In the genomic region with DNA sequence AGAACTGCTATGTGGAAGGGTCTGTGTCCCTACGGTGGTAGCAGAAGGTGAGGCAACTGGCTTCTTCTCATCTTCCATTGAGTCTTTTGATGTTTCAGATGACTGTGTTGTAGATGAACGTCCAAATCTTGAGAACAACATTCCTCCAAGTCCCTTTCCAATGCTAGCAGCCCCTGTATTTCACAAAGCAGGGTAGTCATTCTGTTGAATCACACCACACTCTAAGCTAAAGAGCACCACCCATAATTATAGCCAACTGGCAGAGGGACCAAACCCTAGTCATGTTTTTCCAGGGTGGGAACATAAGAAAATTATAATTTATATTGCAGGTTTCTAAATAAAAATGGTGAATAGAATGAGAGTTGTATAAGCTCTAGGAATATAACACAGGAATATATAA, we compare ENCODE assay signal across 15 cellular contexts.
DNase-seq lines count a peak whose midpoint lies in the region; ATAC-seq and TF ChIP-seq lines count a peak whose summit lies in the region.
"Had no signal": no experiment of that assay in that cellular context is flagged by ENCODE, and none has a peak within 500 bp of the region (broad histone marks: within the 10 kb centered on the region; RNA-seq: fewer than 3 reads in every experiment).

No MANE protein-coding gene starts in this region.

- no peaks in the 10 kb centered on the region for H3K9me3 Mint-ChIP-seq in activated T-helper 2 cell treated with anti-CD3 and anti-CD28 coated beads, Interferon-gamma antibody, Interleukin-2, Interleukin-4, amounts not matched to agents 10 μg/mL and 5 μg/mL and 100 μg/mL, durations not matched to agents 14 hours and 24 hours and 36 hours
- no peaks in the 10 kb centered on the region for H3K9me3 Mint-ChIP-seq in activated T-cell treated with anti-CD3 and anti-CD28 coated beads, Interleukin-2, amount 50 U/mL, for 24 hours
- H3K9me3 Mint-ChIP-seq: activated CD4-positive, alpha-beta T cell treated with anti-CD3 and anti-CD28 coated beads, Interleukin-2, amount 10 ng/mL, durations not matched to agents 7 days and 5 days; activated naive CD4-positive, alpha-beta T cell treated with anti-CD3 and anti-CD28 coated beads, Interleukin-2, amount 50 U/mL, for 72 hours; neural progenitor cell had no signal

- peaks cover 3% of the 10 kb centered on the region for H3K4me1 ChIP-seq in IMR-90 (ENCODE audit: control insufficient read depth, insufficient read depth, low read length)
- H3K4me1 ChIP-seq in esophagus muscularis mucosa, result peaks cover 0 to 41% (median 40%) of the 10 kb centered on the region in 4 donors
- H3K4me1 ChIP-seq in osteoblast (ENCODE audit: insufficient read depth, low read length), result peaks cover 13% of the 10 kb centered on the region
- H3K4me1 ChIP-seq: Caco-2, neural progenitor cell had no signal

- BruUV-seq in IMR-90 (replicated peaks; lab: Mats Ljungman, UMichigan), result no TSS peak

- peak overlapping the region; percentile 40; the same call in 1 of the 2 replicates for H3K9ac ChIP-seq in IMR-90 (ENCODE audit: low read depth, low read length)
- H3K9ac ChIP-seq: neural progenitor cell had no signal

- no peaks in the 10 kb centered on the region for H4K20me1 ChIP-seq in IMR-90 (ENCODE audit: insufficient read depth, low read length)
- H4K20me1 ChIP-seq in osteoblast (ENCODE audit: insufficient read depth, low read length), result no peaks in the 10 kb centered on the region

- peak overlapping the region; percentile 45 for H2BK120ac ChIP-seq in IMR-90 (ENCODE audit: low read depth, low read length)

- TF ChIP-seq POLR2A in IMR-90 (IDR thresholded peaks at IDR 0.05; ENCODE audit: low read depth, low read length) (no peak), esophagus muscularis mucosa (IDR thresholded peaks at IDR 0.05; ENCODE audit: low read depth) (no peak)

- H3K18ac ChIP-seq in IMR-90 (ENCODE audit: low read depth, low read length), result peak overlapping the region; percentile 81; the same call in 1 of the 2 replicates

- H3K9me3 ChIP-seq in IMR-90 (ENCODE audit: control insufficient read depth, insufficient read depth, low read length) (no peaks in the 10 kb centered on the region), esophagus muscularis mucosa (no peaks in the 10 kb centered on the region), osteoblast (ENCODE audit: low read depth, low read length) (no peaks in the 10 kb centered on the region)
- H3K9me3 ChIP-seq: Caco-2 had no signal

- no peak overlapping the region for H3K56ac ChIP-seq in IMR-90 (ENCODE audit: extremely low read depth, insufficient read depth, low read length)

- peaks cover 9% of the 10 kb centered on the region for H3K4me1 Mint-ChIP-seq in activated T-helper 2 cell treated with anti-CD3 and anti-CD28 coated beads, Interferon-gamma antibody, Interleukin-2, Interleukin-4, amounts not matched to agents 10 μg/mL and 5 μg/mL and 100 μg/mL, durations not matched to agents 14 hours and 24 hours and 36 hours (ENCODE audit: low read depth)
- H3K4me1 Mint-ChIP-seq in activated T-cell treated with anti-CD3 and anti-CD28 coated beads, Interleukin-2, amount 50 U/mL, for 24 hours (ENCODE audit: low read depth), result peaks cover 2% of the 10 kb centered on the region
- H3K4me1 Mint-ChIP-seq: neural progenitor cell had no signal

- no CpG with 5 or more reads among the region's 2 CpGs for WGBS in IMR-90 (ENCODE audit: extremely low coverage in 2 of 2, insufficient read length in 1 of 2), 2 experiments
- 63% methylated on average over 2 of the region's 2 CpGs for WGBS in esophagus muscularis mucosa

- in situ Hi-C loops in IMR-90 (cut with MboI; ENCODE audit: low sequenced_read_pairs), result no loop called here

- H3K4me3 Mint-ChIP-seq in activated T-helper 2 cell treated with anti-CD3 and anti-CD28 coated beads, Interferon-gamma antibody, Interleukin-2, Interleukin-4, amounts not matched to agents 10 μg/mL and 5 μg/mL and 100 μg/mL, durations not matched to agents 14 hours and 24 hours and 36 hours (ENCODE audit: low read depth), result no peak overlapping the region
- no peak overlapping the region for H3K4me3 Mint-ChIP-seq in activated T-cell treated with anti-CD3 and anti-CD28 coated beads, Interleukin-2, amount 50 U/mL, for 24 hours
- H3K4me3 Mint-ChIP-seq: activated CD4-positive, alpha-beta T cell treated with anti-CD3 and anti-CD28 coated beads, Interleukin-2, amount 10 ng/mL, durations not matched to agents 7 days and 5 days; neural progenitor cell had no signal

- peak overlapping the region; percentile 23; the same call in 1 of the 2 replicates for H3K14ac ChIP-seq in IMR-90 (replicated peaks; ENCODE audit: low read depth, low read length)

- H3K36me3 Mint-ChIP-seq in activated T-helper 2 cell treated with anti-CD3 and anti-CD28 coated beads, Interferon-gamma antibody, Interleukin-2, Interleukin-4, amounts not matched to agents 10 μg/mL and 5 μg/mL and 100 μg/mL, durations not matched to agents 14 hours and 24 hours and 36 hours (ENCODE audit: low read depth), result peaks cover 46% of the 10 kb centered on the region
- H3K36me3 Mint-ChIP-seq in activated T-cell treated with anti-CD3 and anti-CD28 coated beads, Interleukin-2, amount 50 U/mL, for 24 hours (ENCODE audit: low read depth), result peaks cover 72% of the 10 kb centered on the region

- TF ChIP-seq EP300 in esophagus muscularis mucosa (IDR thresholded peaks at IDR 0.05), result no peak

- DNase-seq in AG20443 (ENCODE audit: low spot score) (peak; percentile 74), IMR-90 (peak; percentile 67), esophagus muscularis mucosa (ENCODE audit: extremely low spot score) (no peak), osteoblast (ENCODE audit: insufficient read length, low spot score, missing footprints) (peak; percentile 58), GM19240 (ENCODE audit: insufficient read length, low spot score) (no peak)
- DNase-seq in activated T-helper 2 cell treated with anti-CD3 and anti-CD28 coated beads, Interferon-gamma antibody, Interleukin-2, Interleukin-4, amounts not matched to agents 10 μg/mL and 5 μg/mL and 100 μg/mL, durations not matched to agents 14 hours and 24 hours and 36 hours (ENCODE audit: low spot score), result no peak
- no peak for DNase-seq in activated T-cell treated with anti-CD3 and anti-CD28 coated beads, Interleukin-2, amount 50 U/mL, for 24 hours
- DNase-seq: activated T-cell treated with anti-CD3 and anti-CD28 coated beads for 4 hours, GF-D8 had no signal

- H3K27ac ChIP-seq in IMR-90 (ENCODE audit: insufficient read depth, low read length) (peak overlapping the region; percentile 41; the same call in 1 of the 2 replicates), esophagus muscularis mucosa (replicated peaks in 1 of 4) (peak overlapping the region in 3 of 4 donors; percentile 27 to 52 (median 48)), osteoblast (ENCODE audit: low read depth, low read length) (peak overlapping the region; percentile 75)
- H3K27ac ChIP-seq: neural progenitor cell, SK-N-MC had no signal

- H2AK5ac ChIP-seq in IMR-90 (ENCODE audit: low read depth, low read length), result peak overlapping the region; percentile 89; the same call in 1 of the 2 replicates

- H3K9me1 ChIP-seq in IMR-90 (ENCODE audit: insufficient read depth, low read length), result no peaks in the 10 kb centered on the region

- H3K36me3 ChIP-seq in IMR-90 (ENCODE audit: control insufficient read depth, insufficient read depth, low read length), result peaks cover 2% of the 10 kb centered on the region; the same call in 1 of the 2 replicates
- peaks cover 0 to 4% (median 0%) of the 10 kb centered on the region in 4 donors for H3K36me3 ChIP-seq in esophagus muscularis mucosa
- no peaks in the 10 kb centered on the region for H3K36me3 ChIP-seq in osteoblast (ENCODE audit: insufficient read depth, low read length)
- H3K36me3 ChIP-seq: neural progenitor cell had no signal

- peak overlapping the region; percentile 33; the same call in 1 of the 2 replicates for H3K4me2 ChIP-seq in IMR-90 (ENCODE audit: low read depth, low read length)
- peak overlapping the region; percentile 66 for H3K4me2 ChIP-seq in osteoblast (ENCODE audit: insufficient read depth, low read length)
- H3K4me2 ChIP-seq: neural progenitor cell had no signal

- peak overlapping the region; percentile 27; the same call in 1 of the 2 replicates for H2BK20ac ChIP-seq in IMR-90 (ENCODE audit: low read depth, low read length)

- no peaks in the 10 kb centered on the region for H3K27me3 Mint-ChIP-seq in activated T-helper 2 cell treated with anti-CD3 and anti-CD28 coated beads, Interferon-gamma antibody, Interleukin-2, Interleukin-4, amounts not matched to agents 10 μg/mL and 5 μg/mL and 100 μg/mL, durations not matched to agents 14 hours and 24 hours and 36 hours (ENCODE audit: low read depth)
- H3K27me3 Mint-ChIP-seq in activated T-cell treated with anti-CD3 and anti-CD28 coated beads, Interleukin-2, amount 50 U/mL, for 24 hours, result no peaks in the 10 kb centered on the region
- H3K27me3 Mint-ChIP-seq: activated CD4-positive, alpha-beta T cell treated with anti-CD3 and anti-CD28 coated beads, Interleukin-2, amount 10 ng/mL, durations not matched to agents 7 days and 5 days had no signal

- TF ChIP-seq CTCF in IMR-90 (conservative IDR thresholded peaks at IDR 0.05; ENCODE audit: low read depth, low read length) (no peak), esophagus muscularis mucosa (IDR thresholded peaks at IDR 0.05) (no peak), osteoblast (IDR thresholded peaks at IDR 0.05; ENCODE audit: extremely low read depth, low read depth, low read length) (no peak)

- no peak overlapping the region for H3K4me3 ChIP-seq in IMR-90 (ENCODE audit: insufficient read depth, low read depth, low read length)
- H3K4me3 ChIP-seq in esophagus muscularis mucosa, result no peak overlapping the region
- H3K4me3 ChIP-seq in osteoblast (ENCODE audit: insufficient read depth, low read length), result no peak overlapping the region
- H3K4me3 ChIP-seq: neural progenitor cell, SK-N-MC had no signal

- peak overlapping the region in 1 of 2 experiments; percentile 62; a peak in 2 of 4 replicates for H4K8ac ChIP-seq in IMR-90 (ENCODE audit: low read depth in 2 of 2, low read length in 2 of 2)

- H3K23ac ChIP-seq in IMR-90 (ENCODE audit: low read depth, low read length), result peak overlapping the region; percentile 58; the same call in 1 of the 2 replicates

- peak overlapping the region; percentile 90; the same call in 2 of the 3 replicates for H2BK15ac ChIP-seq in IMR-90 (ENCODE audit: low read depth, low read length)

- peak overlapping the region; percentile 64 for H4K91ac ChIP-seq in IMR-90 (ENCODE audit: insufficient read depth, low read depth, low read length)

- CTCF ChIA-PET in IMR-90 (lab: Yijun Ruan, JAX), result interaction anchor here (0.6 kb wide), 2 partner anchors 127 to 240 kb away, joined by 3 read pairs; no protein-coding TSS in a partner anchor

- peak overlapping the region; percentile 76 for H2BK5ac ChIP-seq in IMR-90 (ENCODE audit: low read depth, low read length, poor library complexity, severe bottlenecking)

- ATAC-seq in IMR-90 (ENCODE audit: low read depth) (peak; percentile 71), HG03095 (IDR thresholded peaks at IDR 0.05; ENCODE audit: unreplicated experiment) (no peak)

- H3K27me3 ChIP-seq in IMR-90 (ENCODE audit: control insufficient read depth, insufficient read depth, low read length) (no peaks in the 10 kb centered on the region), esophagus muscularis mucosa (no peaks in the 10 kb centered on the region), osteoblast (ENCODE audit: insufficient read depth, low read length) (no peaks in the 10 kb centered on the region)
- H3K27me3 ChIP-seq: neural progenitor cell had no signal

- intact Hi-C loops in IMR-90 (cut with micrococcal nuclease) (loop anchor here (2.0 kb wide), 1 partner anchor 106 kb away; no protein-coding TSS in a partner anchor), esophagus muscularis mucosa (cut with DNase I) (loop anchor here (2.0 to 5.0 kb wide), 3 partner anchors 42 to 234 kb away; no protein-coding TSS in a partner anchor)
- intact Hi-C loops in activated T-helper 2 cell treated with anti-CD3 and anti-CD28 coated beads, Interferon-gamma antibody, Interleukin-2, Interleukin-4, amounts not matched to agents 10 μg/mL and 5 μg/mL and 100 μg/mL, durations not matched to agents 14 hours and 24 hours and 36 hours (cut with micrococcal nuclease), result loop anchor here (2.0 kb wide), 1 partner anchor 232 kb away; no protein-coding TSS in a partner anchor

- dilution Hi-C loops in IMR-90 (cut with HindIII; ENCODE audit: low sequenced_read_pairs, unreplicated experiment), result no loop called here

- no peaks in the 10 kb centered on the region for H3K79me2 ChIP-seq in osteoblast (ENCODE audit: insufficient read depth, low read length)

- TF ChIP-seq RAD21 in IMR-90 (IDR thresholded peaks at IDR 0.05; ENCODE audit: low read length), result no peak

- POLR2A ChIA-PET in IMR-90 (lab: Charles Lee; ENCODE audit: unreplicated experiment), result no interaction called here

- H3K27ac Mint-ChIP-seq in activated T-helper 2 cell treated with anti-CD3 and anti-CD28 coated beads, Interferon-gamma antibody, Interleukin-2, Interleukin-4, amounts not matched to agents 10 μg/mL and 5 μg/mL and 100 μg/mL, durations not matched to agents 14 hours and 24 hours and 36 hours, result no peak overlapping the region
- no peak overlapping the region for H3K27ac Mint-ChIP-seq in activated T-cell treated with anti-CD3 and anti-CD28 coated beads, Interleukin-2, amount 50 U/mL, for 24 hours
- H3K27ac Mint-ChIP-seq: activated CD4-positive, alpha-beta T cell treated with anti-CD3 and anti-CD28 coated beads, Interleukin-2, amount 10 ng/mL, durations not matched to agents 7 days and 5 days; activated naive CD4-positive, alpha-beta T cell treated with anti-CD3 and anti-CD28 coated beads, Interleukin-2, amount 50 U/mL, for 72 hours; neural progenitor cell had no signal

- H3K4ac ChIP-seq in IMR-90 (ENCODE audit: low read depth, low read length), result peak overlapping the region; percentile 54; the same call in 1 of the 2 replicates

- peak overlapping the region; percentile 54 for H2AFZ ChIP-seq in IMR-90 (replicated peaks; ENCODE audit: low read length, poor library complexity)
- H2AFZ ChIP-seq in osteoblast (ENCODE audit: low read length), result peak overlapping the region; percentile 44
- H2AFZ ChIP-seq: neural progenitor cell had no signal

- peak overlapping the region; percentile 93; the same call in 1 of the 2 replicates for H4K5ac ChIP-seq in IMR-90 (ENCODE audit: low read depth, low read length)

- peaks cover 0 to 4% of the 10 kb centered on the region in 2 experiments; a peak in 2 of 4 replicates for H3K79me1 ChIP-seq in IMR-90 (ENCODE audit: low read depth in 1 of 2, low read length in 2 of 2)

- no peak overlapping the region for H2AK9ac ChIP-seq in IMR-90 (replicated peaks; ENCODE audit: low read depth, low read length, poor library complexity)

Comparison
In these comparisons a context has a peak if more than half of its experiments do, and no peak if none do; other contexts are left out.
1. DNase-seq: peak in AG20443 (single experiment), IMR-90 (single experiment) and osteoblast (single experiment); none in esophagus muscularis mucosa (single experiment), GM19240 (single experiment), activated T-helper 2 cell treated with anti-CD3 and anti-CD28 coated beads, Interferon-gamma antibody, Interleukin-2, Interleukin-4, amounts not matched to agents 10 μg/mL and 5 μg/mL and 100 μg/mL, durations not matched to agents 14 hours and 24 hours and 36 hours (single experiment) and activated T-cell treated with anti-CD3 and anti-CD28 coated beads, Interleukin-2, amount 50 U/mL, for 24 hours (single experiment).
2. Peak in every context shown above with its lines, with median percentiles within 50 percentile points of each other: H3K27ac ChIP-seq.